Comparison of ENCODE assay signal across 12 cellular contexts in genomic region chr16:66845080-66845410, GRCh38. TPM values are rescaled to one million over a fixed set of nuclear protein-coding genes. Genes with fewer than 3 reads are reported as not detected.
DNase-seq lines count a peak whose midpoint lies in the region; ATAC-seq lines count a peak whose summit lies in the region.
"Had no signal": no experiment of that assay in that cellular context is flagged by ENCODE, and none has a peak within 500 bp of the region (broad histone marks: within the 10 kb centered on the region; RNA-seq: fewer than 3 reads in every experiment).

No MANE protein-coding gene starts in this region.

- peaks cover 45% of the 10 kb centered on the region for H3K27me3 ChIP-seq in HAP-1 (ENCODE audit: low read depth)
- peaks cover 21 to 36% (median 31%) of the 10 kb centered on the region in 3 donors for H3K27me3 ChIP-seq in skeletal muscle tissue (ENCODE audit: control insufficient read depth in 3 of 3, insufficient read depth in 3 of 3, low read length in 3 of 3)

- H3K36me3 ChIP-seq in HAP-1 (replicated peaks), result no peaks in the 10 kb centered on the region
- no peaks in the 10 kb centered on the region for H3K36me3 ChIP-seq in skeletal muscle tissue (ENCODE audit: control insufficient read depth in 3 of 3, insufficient read depth in 3 of 3, low read length in 3 of 3)

- peak overlapping the region; percentile 26 for H3K4me3 ChIP-seq in HAP-1
- peak overlapping the region; percentile 71 for H3K4me3 ChIP-seq in iPS-18c (ENCODE audit: insufficient read depth, low read depth, low read length)
- H3K4me3 ChIP-seq in skeletal muscle tissue (ENCODE audit: low read length in 3 of 3), result peak overlapping the region; percentile 51 to 61 (median 57)

- H3K27ac ChIP-seq in skeletal muscle tissue (ENCODE audit: low read depth, low read length), result no peak overlapping the region

- H3K36me3 Mint-ChIP-seq in activated naive CD8-positive, alpha-beta T cell treated with anti-CD3 and anti-CD28 coated beads, Interleukin-2, amount 50 U/mL, for 24 hours (ENCODE audit: low read depth), result no peaks in the 10 kb centered on the region

- no peak for DNase-seq in HAP-1 (ENCODE audit: low spot score in 2 of 2)
- no peak for DNase-seq in activated naive CD8-positive, alpha-beta T cell treated with anti-CD3 and anti-CD28 coated beads, Interleukin-2, amount 50 U/mL, for 24 hours
- DNase-seq: activated naive CD4-positive, alpha-beta T cell treated with Interleukin-2 at 50 U/mL for 16 hours; NCI-H2081; stimulated activated CD4-positive, alpha-beta T cell treated with anti-CD3 and anti-CD28 coated beads, Interleukin-12 subunit alpha, Interleukin-12 subunit beta, amount 100 ng/mL, for 4 hours had no signal

- peaks cover 8% of the 10 kb centered on the region for H3K4me1 Mint-ChIP-seq in activated naive CD8-positive, alpha-beta T cell treated with anti-CD3 and anti-CD28 coated beads, Interleukin-2, amount 50 U/mL, for 24 hours

- in situ Hi-C loops in HAP-1 (cut with MboI; ENCODE audit: low sequenced_read_pairs), result no loop called here

- no peaks in the 10 kb centered on the region for H3K4me1 ChIP-seq in HAP-1
- peaks cover 9 to 20% (median 14%) of the 10 kb centered on the region in 3 donors for H3K4me1 ChIP-seq in skeletal muscle tissue (ENCODE audit: control insufficient read depth in 3 of 3, insufficient read depth in 3 of 3, low read length in 3 of 3)

- ATAC-seq in activated naive CD8-positive, alpha-beta T cell treated with anti-CD3 and anti-CD28 coated beads, Interleukin-2, amount 50 U/mL, for 24 hours, result peak; percentile 16
- ATAC-seq in GM21447 (IDR thresholded peaks at IDR 0.05; ENCODE audit: unreplicated experiment) (no peak), HG03097 (IDR thresholded peaks at IDR 0.05; ENCODE audit: low FRiP score, unreplicated experiment) (no peak), GM18873 (IDR thresholded peaks at IDR 0.05; ENCODE audit: low FRiP score, unreplicated experiment) (no peak)

- H3K9ac ChIP-seq in skeletal muscle tissue (ENCODE audit: low read depth in 1 of 3, low read length in 3 of 3), result peak overlapping the region in 1 of 3 donors; percentile 57

- H3K9me3 ChIP-seq in HAP-1 (no peaks in the 10 kb centered on the region), iPS-18c (ENCODE audit: control insufficient read depth, insufficient read depth, low read length) (peaks cover 2% of the 10 kb centered on the region), skeletal muscle tissue (ENCODE audit: control insufficient read depth in 3 of 3, low read length in 3 of 3) (no peaks in the 10 kb centered on the region)

- no peak overlapping the region for H3K27ac Mint-ChIP-seq in activated naive CD8-positive, alpha-beta T cell treated with anti-CD3 and anti-CD28 coated beads, Interleukin-2, amount 50 U/mL, for 24 hours

- H3K9me3 Mint-ChIP-seq in activated naive CD8-positive, alpha-beta T cell treated with anti-CD3 and anti-CD28 coated beads, Interleukin-2, amount 50 U/mL, for 24 hours, result no peaks in the 10 kb centered on the region

- H3K4me3 Mint-ChIP-seq in activated naive CD8-positive, alpha-beta T cell treated with anti-CD3 and anti-CD28 coated beads, Interleukin-2, amount 50 U/mL, for 24 hours, result no peak overlapping the region

- H3K27me3 Mint-ChIP-seq in activated naive CD8-positive, alpha-beta T cell treated with anti-CD3 and anti-CD28 coated beads, Interleukin-2, amount 50 U/mL, for 24 hours, result peaks cover 41% of the 10 kb centered on the region

RNA-seq across cellular contexts. Expression of gene CA7, which starts 0.8 kb away (rescaled TPM):
- total RNA-seq in skeletal muscle tissue, result not detected
- total RNA-seq: glomerular endothelial cell, ureter had no signal

RNA-seq across cellular contexts. Expression of gene NAE1, which starts 14.3 kb away (rescaled TPM):
- 32.9 TPM for total RNA-seq in skeletal muscle tissue

RNA-seq across cellular contexts. Expression of gene PDP2, which starts 35.3 kb away (rescaled TPM):
- total RNA-seq in skeletal muscle tissue, result 2.6 TPM

RNA-seq across cellular contexts. Expression of gene TERB1, which starts 43.7 kb away (rescaled TPM):
- total RNA-seq in skeletal muscle tissue, result not detected
- total RNA-seq: glomerular endothelial cell had no signal
